ENCODE assay signal across 1 cellular context in the genomic region with DNA sequence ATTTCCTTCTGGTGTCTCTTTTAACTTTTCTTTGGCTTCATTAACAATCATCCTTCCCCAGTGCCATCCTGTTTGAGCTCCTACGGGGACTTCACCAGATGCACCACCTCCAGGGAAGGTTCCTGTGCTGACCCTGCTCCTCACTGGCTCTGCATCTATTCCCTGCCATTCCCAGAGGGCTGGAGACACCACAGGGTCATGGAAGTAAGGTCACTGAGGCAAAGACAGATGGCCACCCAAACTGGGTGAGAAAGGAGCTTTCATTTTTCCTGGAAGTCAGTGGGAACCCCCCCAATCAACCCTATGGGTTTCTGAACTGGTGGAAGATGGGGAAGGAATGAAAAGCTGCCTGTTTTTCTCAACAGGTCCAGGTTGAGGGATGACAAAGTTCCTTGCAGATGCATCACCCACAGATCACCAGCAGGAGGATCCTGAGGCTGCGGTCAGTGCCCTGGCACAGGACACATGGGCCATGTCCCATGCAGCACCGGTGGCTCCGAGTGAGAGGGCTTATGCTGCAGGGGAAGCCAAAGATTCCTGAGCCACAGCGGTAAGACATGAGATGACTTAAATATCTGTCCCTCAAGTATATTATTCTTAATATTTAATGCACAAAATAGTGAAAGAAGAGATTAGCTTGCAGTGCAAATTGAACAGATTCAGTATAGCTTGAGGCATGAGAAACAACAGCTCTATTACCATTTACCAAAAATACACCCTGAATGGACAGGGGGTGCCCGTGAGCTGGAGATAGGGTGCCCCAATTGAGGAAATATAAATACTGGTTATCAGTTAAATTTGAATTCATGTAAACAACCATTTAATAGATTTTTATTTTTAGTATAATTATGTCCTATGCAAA.
TF ChIP-seq lines count a peak whose summit lies in the region.

No MANE protein-coding gene starts in this region.

TF ChIP-seq in SK-N-SH, 30 proteins besides CTCF, POLR2A, EP300 and RAD21 (continued from another document):
- TF ChIP-seq, protein P1, sequence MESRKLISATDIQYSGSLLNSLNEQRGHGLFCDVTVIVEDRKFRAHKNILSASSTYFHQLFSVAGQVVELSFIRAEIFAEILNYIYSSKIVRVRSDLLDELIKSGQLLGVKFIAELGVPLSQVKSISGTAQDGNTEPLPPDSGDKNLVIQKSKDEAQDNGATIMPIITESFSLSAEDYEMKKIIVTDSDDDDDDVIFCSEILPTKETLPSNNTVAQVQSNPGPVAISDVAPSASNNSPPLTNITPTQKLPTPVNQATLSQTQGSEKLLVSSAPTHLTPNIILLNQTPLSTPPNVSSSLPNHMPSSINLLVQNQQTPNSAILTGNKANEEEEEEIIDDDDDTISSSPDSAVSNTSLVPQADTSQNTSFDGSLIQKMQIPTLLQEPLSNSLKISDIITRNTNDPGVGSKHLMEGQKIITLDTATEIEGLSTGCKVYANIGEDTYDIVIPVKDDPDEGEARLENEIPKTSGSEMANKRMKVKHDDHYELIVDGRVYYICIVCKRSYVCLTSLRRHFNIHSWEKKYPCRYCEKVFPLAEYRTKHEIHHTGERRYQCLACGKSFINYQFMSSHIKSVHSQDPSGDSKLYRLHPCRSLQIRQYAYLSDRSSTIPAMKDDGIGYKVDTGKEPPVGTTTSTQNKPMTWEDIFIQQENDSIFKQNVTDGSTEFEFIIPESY (IDR thresholded peaks at IDR 0.05; ENCODE audit: borderline replicate concordance, low read depth): no peak
